ENCODE assay signal across 26 cellular contexts in genomic region chr6:127288705-127289104, GRCh38. TPM values are rescaled to one million over a fixed set of nuclear protein-coding genes. Genes with fewer than 3 reads are reported as not detected.
A peak's percentile ranks its signal among the peaks of the same experiment; 100 is the strongest.
DNase-seq lines count a peak whose midpoint lies in the region; ATAC-seq, FAIRE-seq and TF ChIP-seq lines count a peak whose summit lies in the region.
"Had no signal": no experiment of that assay in that cellular context is flagged by ENCODE, and none has a peak within 500 bp of the region (broad histone marks: within the 10 kb centered on the region; RNA-seq: fewer than 3 reads in every experiment).

No MANE protein-coding gene starts in this region.

- H3K4me3 ChIP-seq in K562: no peak overlapping the region
- no peak overlapping the region for H3K4me3 ChIP-seq in smooth muscle cell
- no peak overlapping the region for H3K4me3 ChIP-seq in GM23338
- H3K4me3 ChIP-seq: ascending aorta, skin epidermis, thoracic aorta had no signal

- H3K9ac ChIP-seq in K562 (ENCODE audit: insufficient read depth in 1 of 2, low read depth in 2 of 2, low read length in 2 of 2) (no peak overlapping the region), smooth muscle cell (ENCODE audit: low read depth) (no peak overlapping the region)

- H3K36me3 ChIP-seq in K562 (ENCODE audit: control insufficient read depth, insufficient read depth, low read length): peaks cover 60% of the 10 kb centered on the region
- H3K36me3 ChIP-seq in smooth muscle cell (ENCODE audit: low read depth): peaks cover 11% of the 10 kb centered on the region
- H3K36me3 ChIP-seq in GM23338 (ENCODE audit: insufficient read depth): peaks cover 5% of the 10 kb centered on the region; the same call in 1 of the 2 replicates

- POLR2A ChIA-PET in activated CD8-positive, alpha-beta T cell treated with anti-CD3 and anti-CD28 coated beads for 36 hours (lab: Charles Lee): no interaction called here
- POLR2A ChIA-PET in activated CD8-positive, alpha-beta T cell treated with anti-CD3 and anti-CD28 coated beads, Interleukin-2, amount 10 ng/mL, durations not matched to agents 7 days and 5 days (lab: Charles Lee): no interaction called here
- POLR2A ChIA-PET in K562 (lab: Yijun Ruan, JAX): no interaction called here

- no peak for DNase-seq in activated CD8-positive, alpha-beta T cell treated with anti-CD3 and anti-CD28 coated beads for 36 hours
- no peak for DNase-seq in activated CD8-positive, alpha-beta T cell treated with anti-CD3 and anti-CD28 coated beads, Interleukin-2, amount 10 ng/mL, durations not matched to agents 7 days and 5 days
- no peak for DNase-seq in K562 (ENCODE audit: extremely low read depth in 1 of 4, low spot score in 3 of 4)
- no peak for DNase-seq in smooth muscle cell (lab: John Stamatoyannopoulos, UW; ENCODE audit: unreplicated experiment)
- DNase-seq in SW480 (ENCODE audit: low spot score): no peak
- DNase-seq in GM23338 (ENCODE audit: low spot score): no peak
- DNase-seq in NCI-H82 treated with DMSO at 0.1 percent for 48 hours (lab: John Stamatoyannopoulos, UW; ENCODE audit: unreplicated experiment): no peak
- DNase-seq: activated CD4-positive, CD25-positive, alpha-beta regulatory T cell; GF-D8; hippocampal formation; kidney glomerular epithelial cell; mesendoderm; NCI-H1417; NCI-H2171; NCI-H82; posterior cingulate gyrus; stimulated activated CD8-positive, alpha-beta memory T cell treated with anti-CD3 and anti-CD28 coated beads, Interleukin-4, amount 100 ng/mL, for 48 hours had no signal

- H3F3A ChIP-seq in smooth muscle cell (ENCODE audit: low read depth) (no peaks in the 10 kb centered on the region), GM23338 (replicated peaks; ENCODE audit: low read depth) (no peaks in the 10 kb centered on the region)

- H3K4me2 ChIP-seq in K562 (ENCODE audit: insufficient read depth, low read length): no peak overlapping the region
- H3K4me2 ChIP-seq in smooth muscle cell: no peak overlapping the region
- H3K4me2 ChIP-seq in GM23338: no peak overlapping the region

- no peaks in the 10 kb centered on the region for H3K79me2 ChIP-seq in K562 (ENCODE audit: control insufficient read depth, insufficient read depth, low read length)
- peaks cover 12% of the 10 kb centered on the region for H3K79me2 ChIP-seq in smooth muscle cell (ENCODE audit: low read depth)
- H3K79me2 ChIP-seq in GM23338 (replicated peaks; ENCODE audit: insufficient read depth): no peaks in the 10 kb centered on the region; the same call in 1 of the 2 replicates

- no peaks in the 10 kb centered on the region for H3K9me3 ChIP-seq in K562 (replicated peaks; ENCODE audit: control insufficient read depth, insufficient read depth, low read depth, low read length)
- H3K9me3 ChIP-seq in smooth muscle cell (replicated peaks; ENCODE audit: low read depth): no peaks in the 10 kb centered on the region
- H3K9me3 ChIP-seq: ascending aorta, thoracic aorta had no signal

- H3K9me3 Mint-ChIP-seq in activated CD8-positive, alpha-beta T cell treated with anti-CD3 and anti-CD28 coated beads for 36 hours: peaks cover 2% of the 10 kb centered on the region
- no peaks in the 10 kb centered on the region for H3K9me3 Mint-ChIP-seq in activated CD8-positive, alpha-beta T cell treated with anti-CD3 and anti-CD28 coated beads, Interleukin-2, amount 10 ng/mL, durations not matched to agents 7 days and 5 days (ENCODE audit: insufficient read depth)
- no peaks in the 10 kb centered on the region for H3K9me3 Mint-ChIP-seq in GM23338
- H3K9me3 Mint-ChIP-seq: natural killer cell treated with Interleukin-12 subunit alpha and Interleukin-12 subunit beta and Interleukin-15 and Interleukin-18, amount 100 ng/mL, for 72 hours; T-helper 2 cell treated with Interferon-gamma antibody and Interleukin-4, amounts not matched to agents 5 μg/mL and 100 μg/mL, for 36 hours had no signal

- H3K9me2 ChIP-seq in GM23338 (ENCODE audit: insufficient read depth): no peaks in the 10 kb centered on the region

- H3K27ac ChIP-seq in K562 (ENCODE audit: extremely low read depth, low read depth, low read length) (no peak overlapping the region), smooth muscle cell (ENCODE audit: low read depth) (peak overlapping the region; percentile 28), GM23338 (ENCODE audit: low read depth) (no peak overlapping the region; the same call in 1 of the 2 replicates)
- H3K27ac ChIP-seq: ascending aorta, skin epidermis, thoracic aorta had no signal

- H3K4me1 ChIP-seq in K562 (replicated peaks in 1 of 2; ENCODE audit: control insufficient read depth in 2 of 2, insufficient read depth in 2 of 2, low read length in 2 of 2) (no peaks in the 10 kb centered on the region), smooth muscle cell (ENCODE audit: low read depth) (peaks cover 4% of the 10 kb centered on the region), GM23338 (ENCODE audit: insufficient read depth) (peaks cover 18% of the 10 kb centered on the region)

- H3K27me3 Mint-ChIP-seq in activated CD8-positive, alpha-beta T cell treated with anti-CD3 and anti-CD28 coated beads for 36 hours: no peaks in the 10 kb centered on the region
- no peaks in the 10 kb centered on the region for H3K27me3 Mint-ChIP-seq in activated CD8-positive, alpha-beta T cell treated with anti-CD3 and anti-CD28 coated beads, Interleukin-2, amount 10 ng/mL, durations not matched to agents 7 days and 5 days (ENCODE audit: low read depth)
- no peaks in the 10 kb centered on the region for H3K27me3 Mint-ChIP-seq in GM23338 (ENCODE audit: insufficient read depth, low read depth, poor library complexity)
- H3K27me3 Mint-ChIP-seq: natural killer cell treated with Interleukin-12 subunit alpha and Interleukin-12 subunit beta and Interleukin-15 and Interleukin-18, amount 100 ng/mL, for 72 hours had no signal

- TF ChIP-seq EP300 in K562 (IDR thresholded peaks at IDR 0.05; ENCODE audit: low read length): no peak

- peak; percentile 30 for ATAC-seq in activated CD8-positive, alpha-beta T cell treated with anti-CD3 and anti-CD28 coated beads for 36 hours
- ATAC-seq in activated CD8-positive, alpha-beta T cell treated with anti-CD3 and anti-CD28 coated beads, Interleukin-2, amount 10 ng/mL, durations not matched to agents 7 days and 5 days: no peak
- ATAC-seq in HG02885 (IDR thresholded peaks at IDR 0.05; ENCODE audit: poor library complexity, unreplicated experiment) (peak; percentile 28), K562 (no peak), GM23338 (no peak)
- ATAC-seq: HCT116; natural killer cell treated with Interleukin-12 subunit alpha and Interleukin-12 subunit beta and Interleukin-15 and Interleukin-18, amount 100 ng/mL, for 72 hours; Panc1 had no signal

- TF ChIP-seq RAD21 in K562 (CRISPR knock-in tag; conservative IDR thresholded peaks at IDR 0.05 in 1 of 2, IDR thresholded peaks at IDR 0.05 in 1 of 2): no peak

- CTCF ChIA-PET in activated CD8-positive, alpha-beta T cell treated with anti-CD3 and anti-CD28 coated beads for 36 hours (lab: Charles Lee): interaction anchor here (1.6 to 3.7 kb wide), 2 partner anchors 22 to 228 kb away, joined by 7 to 18 read pairs; partner anchors contain the start of gene RNF146
- CTCF ChIA-PET in activated CD8-positive, alpha-beta T cell treated with anti-CD3 and anti-CD28 coated beads, Interleukin-2, amount 10 ng/mL, durations not matched to agents 7 days and 5 days (lab: Charles Lee): interaction anchor here (1.3 to 3.6 kb wide), 4 partner anchors 13 to 22 kb away, joined by 3 to 24 read pairs (median 6); partner anchors contain the start of gene RNF146
- CTCF ChIA-PET in K562 (lab: Yijun Ruan, JAX; ENCODE audit: low intra/inter-chr PET ratio): no interaction called here

- no peaks in the 10 kb centered on the region for H4K20me1 ChIP-seq in K562 (replicated peaks; ENCODE audit: control insufficient read depth, insufficient read depth, low read length)
- peaks cover 69% of the 10 kb centered on the region for H4K20me1 ChIP-seq in smooth muscle cell (ENCODE audit: low read depth)
- no peaks in the 10 kb centered on the region; the same call in none of the 2 replicates for H4K20me1 ChIP-seq in GM23338 (replicated peaks; ENCODE audit: insufficient read depth)

- no peaks in the 10 kb centered on the region for H3K27me3 ChIP-seq in K562 (ENCODE audit: control insufficient read depth in 2 of 2, insufficient read depth in 2 of 2, low read length in 2 of 2)
- no peaks in the 10 kb centered on the region for H3K27me3 ChIP-seq in smooth muscle cell (ENCODE audit: low read depth)
- no peaks in the 10 kb centered on the region for H3K27me3 ChIP-seq in GM23338 (ENCODE audit: insufficient read depth)
- H3K27me3 ChIP-seq: ascending aorta had no signal

- intact Hi-C loops in activated CD8-positive, alpha-beta T cell treated with anti-CD3 and anti-CD28 coated beads for 36 hours (cut with micrococcal nuclease): no loop called here
- intact Hi-C loops in K562 (cut with micrococcal nuclease): no loop called here

- H3K36me3 Mint-ChIP-seq in activated CD8-positive, alpha-beta T cell treated with anti-CD3 and anti-CD28 coated beads for 36 hours (ENCODE audit: low read depth): peaks cover 44% of the 10 kb centered on the region
- peaks cover 56% of the 10 kb centered on the region for H3K36me3 Mint-ChIP-seq in activated CD8-positive, alpha-beta T cell treated with anti-CD3 and anti-CD28 coated beads, Interleukin-2, amount 10 ng/mL, durations not matched to agents 7 days and 5 days (ENCODE audit: low read depth)
- H3K36me3 Mint-ChIP-seq in GM23338 (ENCODE audit: low read depth): peaks cover 17% of the 10 kb centered on the region; the same call in 2 of the 3 replicates

- TF ChIP-seq POLR2A in K562 (conservative IDR thresholded peaks at IDR 0.05): no peak

- H3K9me1 ChIP-seq in K562 (ENCODE audit: control insufficient read depth, insufficient read depth, low read length): no peaks in the 10 kb centered on the region

- peaks cover 40% of the 10 kb centered on the region for H3K4me1 Mint-ChIP-seq in activated CD8-positive, alpha-beta T cell treated with anti-CD3 and anti-CD28 coated beads for 36 hours (ENCODE audit: low read depth)
- peaks cover 13% of the 10 kb centered on the region for H3K4me1 Mint-ChIP-seq in activated CD8-positive, alpha-beta T cell treated with anti-CD3 and anti-CD28 coated beads, Interleukin-2, amount 10 ng/mL, durations not matched to agents 7 days and 5 days (ENCODE audit: low read depth)
- peaks cover 19% of the 10 kb centered on the region for H3K4me1 Mint-ChIP-seq in GM23338

- in situ Hi-C loops in K562 (cut with MboI): no loop called here

- H2AFZ ChIP-seq in K562 (ENCODE audit: low read depth, low read length) (no peak overlapping the region), smooth muscle cell (ENCODE audit: low read depth) (no peak overlapping the region), GM23338 (no peak overlapping the region)

- H3K4me3 Mint-ChIP-seq in activated CD8-positive, alpha-beta T cell treated with anti-CD3 and anti-CD28 coated beads for 36 hours: no peak overlapping the region
- no peak overlapping the region for H3K4me3 Mint-ChIP-seq in activated CD8-positive, alpha-beta T cell treated with anti-CD3 and anti-CD28 coated beads, Interleukin-2, amount 10 ng/mL, durations not matched to agents 7 days and 5 days
- no peak overlapping the region for H3K4me3 Mint-ChIP-seq in GM23338
- H3K4me3 Mint-ChIP-seq: natural killer cell treated with Interleukin-12 subunit alpha and Interleukin-12 subunit beta and Interleukin-15 and Interleukin-18, amount 100 ng/mL, for 72 hours; T-helper 2 cell treated with Interferon-gamma antibody and Interleukin-4, amounts not matched to agents 5 μg/mL and 100 μg/mL, for 36 hours had no signal

- TSS peak; percentile 28 for BruUV-seq in K562 (replicated peaks; lab: Mats Ljungman, UMichigan)

- no peak for FAIRE-seq in K562 (lab: Jason Lieb, UNC)
- FAIRE-seq: HTR-8/SVneo had no signal

- H3K27ac Mint-ChIP-seq in activated CD8-positive, alpha-beta T cell treated with anti-CD3 and anti-CD28 coated beads for 36 hours: peak overlapping the region; percentile 38
- no peak overlapping the region for H3K27ac Mint-ChIP-seq in activated CD8-positive, alpha-beta T cell treated with anti-CD3 and anti-CD28 coated beads, Interleukin-2, amount 10 ng/mL, durations not matched to agents 7 days and 5 days
- H3K27ac Mint-ChIP-seq in GM23338: no peak overlapping the region
- H3K27ac Mint-ChIP-seq: T-helper 2 cell treated with Interferon-gamma antibody and Interleukin-4, amounts not matched to agents 5 μg/mL and 100 μg/mL, for 36 hours had no signal

- TF ChIP-seq CTCF in activated CD8-positive, alpha-beta T cell treated with anti-CD3 and anti-CD28 coated beads for 36 hours (IDR thresholded peaks at IDR 0.05): no peak
- TF ChIP-seq CTCF in K562 (IDR thresholded peaks at IDR 0.05 in 2 of 3, conservative IDR thresholded peaks at IDR 0.05 in 1 of 3; ENCODE audit: insufficient read depth in 2 of 3, low read depth in 1 of 3, low read length in 3 of 3) (no peak), smooth muscle cell (IDR thresholded peaks at IDR 0.05; ENCODE audit: borderline replicate concordance, insufficient read depth, poor library complexity, severe bottlenecking) (no peak), GM23338 (conservative IDR thresholded peaks at IDR 0.05; ENCODE audit: low read depth in 2 of 2) (no peak)

RNA-seq across cellular contexts. Expression of gene RNF146, which starts 22.0 kb away (rescaled TPM):
- total RNA-seq in activated CD8-positive, alpha-beta T cell treated with anti-CD3 and anti-CD28 coated beads for 36 hours: 10 to 100 TPM; 12.5 to 13.2 TPM
- total RNA-seq in activated CD8-positive, alpha-beta T cell treated with anti-CD3 and anti-CD28 coated beads, Interleukin-2, amount 10 ng/mL, durations not matched to agents 7 days and 5 days: 10 to 100 TPM; 14.7 to 18.0 TPM
- total RNA-seq in K562 (2011; cell fraction: chromatin; rRNA removed; ENCODE audit: low replicate concordance): 16.8 and 55.6 TPM in 2 replicates
- total RNA-seq in K562 (2011; cell fraction: nucleolus; rRNA removed): 8.3 and 12.8 TPM in 2 replicates
- 27.6 and 30.7 TPM in 2 replicates for total RNA-seq in K562 (2011; cell fraction: nucleoplasm; rRNA removed)
- total RNA-seq in K562 (2014; rRNA removed) (15.0 and 16.2 TPM in 2 replicates), K562 (2014; rRNA removed; fragmentation: Illumina TruSeq; extraction: Trizol) (17.8 and 18.6 TPM in 2 replicates), K562 (2015; rRNA removed; fragmentation: Illumina TruSeq; extraction: Trizol) (17.7 and 19.8 TPM in 2 replicates), K562 (2021) (13.1 and 15.4 TPM in 2 replicates), smooth muscle cell (43.5 and 64.1 TPM in 2 replicates)
- polyA plus RNA-seq in K562 (2011; rRNA removed) (30.2 and 30.5 TPM in 2 replicates), K562 (2014; fragmentation: Illumina TruSeq; extraction: Trizol) (14.5 and 17.5 TPM in 2 replicates), K562 (2014; fragmentation: Nextera tagmentation; extraction: Ambion mirVana) (10 to 100 TPM in 1 of 2 experiments, 1 to 10 TPM in 1; 8.4 to 14.7 TPM), K562 (2014; rRNA removed) (20.2 and 21.4 TPM in 2 replicates), smooth muscle cell (34.8 and 37.8 TPM in 2 replicates), GM23338 (2016; fragmentation: Nextera tagmentation; extraction: Ambion mirVana) (19.8 and 24.2 TPM in 2 replicates)
- 6.7 and 14.4 TPM in 2 replicates for polyA plus RNA-seq in K562 (2011; cell fraction: cytosol; rRNA removed)
- polyA plus RNA-seq in K562 (2011; cell fraction: nucleus; rRNA removed): 44.3 and 58.3 TPM in 2 replicates
- 16.7 and 17.2 TPM in 2 replicates for polyA plus RNA-seq in K562 (2012)
- 25.3 and 33.9 TPM in 2 replicates for polyA minus RNA-seq in K562 (2011; rRNA and poly(A)+ RNA removed)
- polyA minus RNA-seq in K562 (2011; cell fraction: cytosol; rRNA and poly(A)+ RNA removed): 8.8 and 9.2 TPM in 2 replicates
- 32.4 and 56.0 TPM in 2 replicates for polyA minus RNA-seq in K562 (2011; cell fraction: nucleus; rRNA and poly(A)+ RNA removed)
- total RNA-seq in GM23338 (2014; rRNA removed; shearing (Covaris generic)): 25.6 and 43.7 TPM in 2 replicates

RNA-seq across cellular contexts. Expression of gene ECHDC1, which starts 54.7 kb away (rescaled TPM):
- 10 to 100 TPM; 50.2 to 51.1 TPM for total RNA-seq in activated CD8-positive, alpha-beta T cell treated with anti-CD3 and anti-CD28 coated beads for 36 hours
- 10 to 100 TPM; 44.0 to 47.1 TPM for total RNA-seq in activated CD8-positive, alpha-beta T cell treated with anti-CD3 and anti-CD28 coated beads, Interleukin-2, amount 10 ng/mL, durations not matched to agents 7 days and 5 days
- total RNA-seq in K562 (2011; cell fraction: chromatin; rRNA removed; ENCODE audit: low replicate concordance): 34.7 and 94.5 TPM in 2 replicates
- total RNA-seq in K562 (2011; cell fraction: nucleolus; rRNA removed): 17.8 and 23.6 TPM in 2 replicates
- 38.3 and 94.7 TPM in 2 replicates for total RNA-seq in K562 (2011; cell fraction: nucleoplasm; rRNA removed)
- 45.9 and 58.0 TPM in 2 replicates for total RNA-seq in K562 (2014; rRNA removed)
- total RNA-seq in K562 (2014; rRNA removed; fragmentation: Illumina TruSeq; extraction: Trizol): 99.3 and 119 TPM in 2 replicates
- total RNA-seq in K562 (2015; rRNA removed; fragmentation: Illumina TruSeq; extraction: Trizol): 70.4 and 78.6 TPM in 2 replicates
- 57.5 and 58.4 TPM in 2 replicates for total RNA-seq in K562 (2021)
- polyA plus RNA-seq in K562 (2011; rRNA removed): 48.7 and 73.1 TPM in 2 replicates
- 7.9 and 20.1 TPM in 2 replicates for polyA plus RNA-seq in K562 (2011; cell fraction: cytosol; rRNA removed)
- 13.2 and 20.4 TPM in 2 replicates for polyA plus RNA-seq in K562 (2011; cell fraction: nucleus; rRNA removed)
- polyA plus RNA-seq in K562 (2012): 46.1 and 76.1 TPM in 2 replicates
- 88.4 and 105 TPM in 2 replicates for polyA plus RNA-seq in K562 (2014; fragmentation: Illumina TruSeq; extraction: Trizol)
- polyA plus RNA-seq in K562 (2014; fragmentation: Nextera tagmentation; extraction: Ambion mirVana): 100 to 1,000 TPM in 1 of 2 experiments, 10 to 100 TPM in 1; 96.5 to 103 TPM
- polyA plus RNA-seq in K562 (2014; rRNA removed): 64.6 and 75.5 TPM in 2 replicates
- polyA minus RNA-seq in K562 (2011; rRNA and poly(A)+ RNA removed): 67.4 and 81.7 TPM in 2 replicates
- polyA minus RNA-seq in K562 (2011; cell fraction: cytosol; rRNA and poly(A)+ RNA removed): 17.4 and 23.8 TPM in 2 replicates
- 28.5 and 45.2 TPM in 2 replicates for polyA minus RNA-seq in K562 (2011; cell fraction: nucleus; rRNA and poly(A)+ RNA removed)
- total RNA-seq in smooth muscle cell: 55.7 and 59.3 TPM in 2 replicates
- polyA plus RNA-seq in smooth muscle cell: 43.0 and 49.3 TPM in 2 replicates
- 65.8 and 77.1 TPM in 2 replicates for total RNA-seq in GM23338 (2014; rRNA removed; shearing (Covaris generic))
- polyA plus RNA-seq in GM23338 (2016; fragmentation: Nextera tagmentation; extraction: Ambion mirVana): 74.9 and 98.4 TPM in 2 replicates

Comparison
In these comparisons a context has a peak if more than half of its experiments do, and no peak if none do; other contexts are left out.
1. ATAC-seq: peak in activated CD8-positive, alpha-beta T cell treated with anti-CD3 and anti-CD28 coated beads for 36 hours (single experiment) and HG02885 (single experiment); none in activated CD8-positive, alpha-beta T cell treated with anti-CD3 and anti-CD28 coated beads, Interleukin-2, amount 10 ng/mL, durations not matched to agents 7 days and 5 days (single experiment), K562 (single experiment) and GM23338 (single experiment).